Comparison of ENCODE assay signal across 33 cellular contexts in the genomic region with DNA sequence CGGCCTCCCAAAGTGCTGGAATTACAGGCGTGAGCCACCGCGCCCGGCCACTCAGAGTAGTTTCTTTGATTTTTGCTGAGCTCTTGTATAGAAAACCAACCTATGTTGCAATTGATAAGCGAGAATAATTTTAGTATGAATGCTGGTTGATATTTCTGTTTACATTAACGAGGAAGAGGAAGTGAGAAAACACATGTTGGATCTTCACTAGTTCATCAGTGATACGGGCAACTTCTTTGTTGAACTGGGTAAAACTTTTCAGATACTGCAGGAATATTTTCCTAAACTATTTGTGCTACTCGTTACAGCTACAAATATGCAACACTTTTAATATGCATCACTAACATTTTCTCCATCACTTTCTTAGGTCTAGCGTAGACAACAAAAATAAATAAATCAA.
"Had no signal": no experiment of that assay in that cellular context is flagged by ENCODE, and none has a peak within 500 bp of the region (broad histone marks: within the 10 kb centered on the region; RNA-seq: fewer than 3 reads in every experiment).

No MANE protein-coding gene starts in this region.

- H3K27me3 ChIP-seq: adrenal gland, body of pancreas, breast epithelium, MG63, Peyer's patch had no signal

- H3K27ac ChIP-seq: adrenal gland, body of pancreas, breast epithelium, Peyer's patch, SK-N-MC had no signal

- ATAC-seq: activated naive CD4-positive, alpha-beta T cell treated with anti-CD3 and anti-CD28 coated beads, Interleukin-2, amount 50 U/mL, for 72 hours; activated T-cell treated with anti-CD3 and anti-CD28 coated beads, Interleukin-2, amount 50 U/mL, for 4 hours; body of pancreas; PC-3 had no signal

- H3K36me3 ChIP-seq: breast epithelium had no signal

- H3K4me3 ChIP-seq: adrenal gland, body of pancreas, breast epithelium, MG63, Peyer's patch, SK-N-MC had no signal

- H3K9me3 ChIP-seq: adrenal gland, body of pancreas, breast epithelium, MG63, Peyer's patch had no signal

- DNase-seq: activated B cell treated with CpG ODN at 0.5 μM for 24 hours; activated CD4-positive, alpha-beta memory T cell treated with anti-CD3 and anti-CD28 coated beads for 36 hours; activated CD4-positive, alpha-beta T cell treated with anti-CD3 and anti-CD28 coated beads for 4 hours; activated CD4-positive, alpha-beta T cell treated with anti-CD3 and anti-CD28 coated beads, Interleukin-2, amount 50 U/mL, for 1 hour; activated CD4-positive, CD25-positive, alpha-beta regulatory T cell treated with anti-CD3 and anti-CD28 coated beads, Interleukin-2, amount 50 U/mL, for 72 hours; activated CD8-positive, alpha-beta memory T cell treated with anti-CD3 and anti-CD28 coated beads, Interleukin-2, amount 50 U/mL, for 4 hours; activated gamma-delta T cell treated with Interleukin-2 at 50 U/mL for 16 hours; activated naive CD4-positive, alpha-beta T cell treated with anti-CD3 and anti-CD28 coated beads for 36 hours; activated T-cell treated with anti-CD3 and anti-CD28 coated beads for 4 hours; activated T-cell treated with anti-CD3 and anti-CD28 coated beads, Interleukin-2, amount 50 U/mL, for 4 hours; adrenal gland; body of pancreas; cortex of kidney; Kasumi-1; KBM-7; MG63; NCI-H1048; NCI-H1105 treated with DMSO at 0.1 percent for 48 hours; NCI-H1436; NCI-H1694; NCI-H1930; NCI-H2081 treated with DMSO at 0.1 percent for 48 hours; NCI-H226; NCI-H446 treated with DMSO at 0.1 percent for 48 hours; NCI-H524; NK-92 treated with Interleukin-12 subunit alpha and Interleukin-12 subunit beta, amount 100 ng/mL, for 24 hours; PC-3; Peyer's patch; RPMI8226; SHP77 treated with DMSO at 0.1 percent for 48 hours had no signal

- H3K4me1 ChIP-seq: adrenal gland, body of pancreas, breast epithelium, Peyer's patch had no signal
